1 cellular context compared by ENCODE assay signal in genomic region chr7:13849528-13849892, GRCh38.
A peak's percentile ranks its signal among the peaks of the same experiment; 100 is the strongest.
TF ChIP-seq lines count a peak whose summit lies in the region.

No MANE protein-coding gene starts in this region.

TF ChIP-seq in K562, 482 proteins besides CTCF, POLR2A, EP300 and RAD21 (continued from another document and continues in another):
- peak; percentile 75 for TF ChIP-seq ZNF512 (tag; IDR thresholded peaks at IDR 0.05)
- TF ChIP-seq SMAD4 (CRISPR knock-in tag; conservative IDR thresholded peaks at IDR 0.05) = peak; percentile 94
- no peak for TF ChIP-seq ZNF518B (CRISPR knock-in tag; IDR thresholded peaks at IDR 0.05)
- TF ChIP-seq CBX1 (IDR thresholded peaks at IDR 0.05; ENCODE audit: low read depth) = no peak
- TF ChIP-seq ZNF584 (CRISPR knock-in tag; IDR thresholded peaks at IDR 0.05; ENCODE audit: low read depth) = peak; percentile 95
- TF ChIP-seq HES1 (IDR thresholded peaks at IDR 0.05; ENCODE audit: low read depth) = no peak
- TF ChIP-seq RBFOX2 (IDR thresholded peaks at IDR 0.05; ENCODE audit: low read depth, low read length) = no peak
- TF ChIP-seq DIDO1 (tag; IDR thresholded peaks at IDR 0.05; ENCODE audit: low read depth) = peak; percentile 86
- no peak for TF ChIP-seq SNRNP70 (optimal IDR thresholded peaks at IDR 0.05; ENCODE audit: low read depth, low read length)
- no peak for TF ChIP-seq E4F1 (CRISPR knock-in tag; IDR thresholded peaks at IDR 0.05; ENCODE audit: borderline replicate concordance)
- TF ChIP-seq POLR2H (tag; IDR thresholded peaks at IDR 0.05; ENCODE audit: low read depth) = peak; percentile 39; the same call in 1 of the 2 replicates
- TF ChIP-seq BDP1 (IDR thresholded peaks at IDR 0.05; ENCODE audit: insufficient read depth, insufficient read length) = no peak
- TF ChIP-seq ZNF699 (CRISPR knock-in tag; IDR thresholded peaks at IDR 0.05; ENCODE audit: insufficient replicate concordance) = no peak
- TF ChIP-seq NFXL1 (CRISPR knock-in tag; IDR thresholded peaks at IDR 0.05) = peak; percentile 81; the same call in 1 of the 2 replicates
- TF ChIP-seq TRIM25 (IDR thresholded peaks at IDR 0.05; ENCODE audit: borderline replicate concordance) = no peak
- TF ChIP-seq ZNF41 (CRISPR knock-in tag; conservative IDR thresholded peaks at IDR 0.05) = peak; percentile 83
- TF ChIP-seq TAF1 (IDR thresholded peaks at IDR 0.05; ENCODE audit: control insufficient read depth, extremely low read depth, insufficient read depth, low read length, severe bottlenecking) = no peak
- no peak for TF ChIP-seq EP400 (IDR thresholded peaks at IDR 0.05)
- no peak for TF ChIP-seq DNMT1 (IDR thresholded peaks at IDR 0.05)
- TF ChIP-seq ZNF282 (CRISPR knock-in tag; IDR thresholded peaks at IDR 0.05) = no peak
- TF ChIP-seq PKNOX1 (IDR thresholded peaks at IDR 0.05) = no peak
- no peak for TF ChIP-seq CBX3 (IDR thresholded peaks at IDR 0.05; ENCODE audit: borderline replicate concordance in 1 of 2, low read length in 2 of 2)
- TF ChIP-seq ZC3H8 (IDR thresholded peaks at IDR 0.05) = no peak
- no peak; the same call in 1 of the 2 replicates for TF ChIP-seq ZNF79 (CRISPR knock-in tag; IDR thresholded peaks at IDR 0.05; ENCODE audit: low read depth)
- TF ChIP-seq FOXA3 (CRISPR knock-in tag; conservative IDR thresholded peaks at IDR 0.05 in 1 of 2, IDR thresholded peaks at IDR 0.05 in 1 of 2) = no peak
- TF ChIP-seq TBP (optimal IDR thresholded peaks at IDR 0.05; ENCODE audit: low read depth, low read length) = no peak
- TF ChIP-seq STAG1 (CRISPR knock-in tag; IDR thresholded peaks at IDR 0.05; ENCODE audit: borderline replicate concordance) = no peak
- TF ChIP-seq HMG20B (CRISPR knock-in tag; IDR thresholded peaks at IDR 0.05) = no peak
- 0 out of 2 replicates have a peak, but pooled peaks have one; percentile 27 for TF ChIP-seq ATF4 (CRISPR knock-in tag; IDR thresholded peaks at IDR 0.05)
- TF ChIP-seq TCF7L2 (IDR thresholded peaks at IDR 0.05; ENCODE audit: low read depth, low read length) = no peak
- TF ChIP-seq NR2C2 (CRISPR knock-in tag; IDR thresholded peaks at IDR 0.05) = no peak
- TF ChIP-seq NR2C2 (tag; IDR thresholded peaks at IDR 0.05) = 0 out of 2 replicates have a peak, but pooled peaks have one; percentile 8
- TF ChIP-seq THRA (IDR thresholded peaks at IDR 0.05) = no peak
- TF ChIP-seq ZFP30 (CRISPR knock-in tag; IDR thresholded peaks at IDR 0.05; ENCODE audit: borderline replicate concordance) = no peak
- peak; percentile 64 for TF ChIP-seq CXXC5 (CRISPR knock-in tag; IDR thresholded peaks at IDR 0.05)
- TF ChIP-seq ZNF57 (CRISPR knock-in tag; IDR thresholded peaks at IDR 0.05) = no peak
- TF ChIP-seq MAFK (IDR thresholded peaks at IDR 0.05; ENCODE audit: low read length) = no peak
- no peak for TF ChIP-seq RHOXF2B (CRISPR knock-in tag; conservative IDR thresholded peaks at IDR 0.05)
- TF ChIP-seq ZNF449 (CRISPR knock-in tag; IDR thresholded peaks at IDR 0.05) = peak; percentile 85
- no peak for TF ChIP-seq ZNF24 (IDR thresholded peaks at IDR 0.05)
- no peak for TF ChIP-seq PATZ1 (CRISPR knock-in tag; IDR thresholded peaks at IDR 0.05; ENCODE audit: borderline replicate concordance)
- TF ChIP-seq ZNF23 (CRISPR knock-in tag; IDR thresholded peaks at IDR 0.05) = peak; percentile 78; the same call in 1 of the 2 replicates
- TF ChIP-seq NCOA6 (IDR thresholded peaks at IDR 0.05) = no peak
- no peak for TF ChIP-seq SETDB1 (IDR thresholded peaks at IDR 0.05; ENCODE audit: low read length)
